In genomic region chr1:98323906-98324358, GRCh38 we compare ENCODE assay signal across 1 cellular context.
TF ChIP-seq lines count a peak whose summit lies in the region.

No MANE protein-coding gene starts in this region.

TF ChIP-seq in GM23338, 12 proteins besides CTCF, POLR2A, EP300 and RAD21 (continued from another document):
- no peak for TF ChIP-seq ETS1 (IDR thresholded peaks at IDR 0.05)
- no peak for TF ChIP-seq STAT1 (IDR thresholded peaks at IDR 0.05; ENCODE audit: unreplicated experiment)
- no peak for TF ChIP-seq JUNB (IDR thresholded peaks at IDR 0.05; ENCODE audit: unreplicated experiment)
